ENCODE assay signal across 7 cellular contexts in genomic region chr11:34359548-34359891, GRCh38. TPM values are rescaled to one million over a fixed set of nuclear protein-coding genes. Genes with fewer than 3 reads are reported as not detected.
A peak's percentile ranks its signal among the peaks of the same experiment; 100 is the strongest.
DNase-seq lines count a peak whose midpoint lies in the region; ATAC-seq and TF ChIP-seq lines count a peak whose summit lies in the region.

No MANE protein-coding gene starts in this region.

- TF ChIP-seq POLR2A in sigmoid colon (IDR thresholded peaks at IDR 0.05): no peak

- H3K79me2 ChIP-seq in GM23248 (ENCODE audit: insufficient read depth) (peaks cover 26% of the 10 kb centered on the region), OCI-LY1 (ENCODE audit: insufficient read depth, low read length) (no peaks in the 10 kb centered on the region)

- intact Hi-C loops in sigmoid colon (cut with DNase I): loop anchor here (1.0 to 5.0 kb wide), 7 partner anchors 80 to 363 kb away; partner anchors contain the start of gene NAT10

- no peaks in the 10 kb centered on the region for H3K9me2 ChIP-seq in GM23248 (ENCODE audit: insufficient read depth)
- no peaks in the 10 kb centered on the region for H3K9me2 ChIP-seq in OCI-LY1 (ENCODE audit: low read depth, low read length)

- H3K27ac ChIP-seq in GM23248: no peak overlapping the region
- H3K27ac ChIP-seq in OCI-LY1 (ENCODE audit: low read depth, low read length, poor library complexity, severe bottlenecking): no peak overlapping the region
- peak overlapping the region in 3 of 4 donors; percentile 74 to 88 (median 84) for H3K27ac ChIP-seq in sigmoid colon

- H4K20me1 ChIP-seq in GM23248 (ENCODE audit: insufficient read depth) (no peaks in the 10 kb centered on the region), OCI-LY1 (ENCODE audit: insufficient read depth, low read length) (no peaks in the 10 kb centered on the region)

- H2AFZ ChIP-seq in GM23248 (peak overlapping the region; percentile 59), OCI-LY1 (ENCODE audit: low read length) (no peak overlapping the region)

- H3K4me2 ChIP-seq in GM23248 (ENCODE audit: unreplicated experiment) (peak overlapping the region; percentile 85), OCI-LY1 (ENCODE audit: low read length) (no peak overlapping the region)

- in situ Hi-C loops in GM23248 (cut with MboI): loop anchor here (5.0 kb wide), 1 partner anchor 182 kb away; no protein-coding TSS in a partner anchor

- TF ChIP-seq EP300 in sigmoid colon (IDR thresholded peaks at IDR 0.05): no peak

- WGBS in GM23248 (ENCODE audit: low coverage in 1 of 2, low lambda C conversion rate in 2 of 2, missing lambda C conversion rate in 2 of 2), 2 experiments: 2 to 7% methylated on average over 4 of the region's 4 CpGs
- 2% methylated on average over 4 of the region's 4 CpGs for WGBS in sigmoid colon, 2 donors

- H3K27me3 ChIP-seq in GM23248 (replicated peaks; ENCODE audit: insufficient read depth) (no peaks in the 10 kb centered on the region), OCI-LY1 (ENCODE audit: insufficient read depth, low read length) (0 out of 2 replicates have a peak, but pooled peaks cover 4% of the 10 kb centered on the region), sigmoid colon (no peaks in the 10 kb centered on the region)

- H3K9me3 ChIP-seq in GM23248 (ENCODE audit: low read depth) (no peaks in the 10 kb centered on the region), OCI-LY1 (ENCODE audit: low read length) (no peaks in the 10 kb centered on the region), sigmoid colon (no peaks in the 10 kb centered on the region)

- DNase-seq in GM23248 (no peak), epithelial cell of proximal tubule (ENCODE audit: low read depth) (no peak), sigmoid colon (no peak), HPDE6-E6E7 (ENCODE audit: extremely low spot score) (no peak)

- H3K4me3 ChIP-seq in GM23248: peak overlapping the region; percentile 73
- H3K4me3 ChIP-seq in OCI-LY1 (ENCODE audit: low read depth, low read length, poor library complexity, severe bottlenecking): no peak overlapping the region
- peak overlapping the region; percentile 66 for H3K4me3 ChIP-seq in epithelial cell of proximal tubule (ENCODE audit: low read depth, low read length)
- peak overlapping the region in 2 of 4 donors; percentile 56 to 64 for H3K4me3 ChIP-seq in sigmoid colon

- H3K9ac ChIP-seq in GM23248 (peak overlapping the region; percentile 1; the same call in 1 of the 2 replicates), OCI-LY1 (ENCODE audit: low read length) (no peak overlapping the region)

- H3K36me3 ChIP-seq in GM23248 (ENCODE audit: low read depth) (no peaks in the 10 kb centered on the region), OCI-LY1 (ENCODE audit: insufficient read depth, low read length) (no peaks in the 10 kb centered on the region), sigmoid colon (no peaks in the 10 kb centered on the region)

- TF ChIP-seq CTCF in OCI-LY1 (IDR thresholded peaks at IDR 0.05; ENCODE audit: low read length): peak; percentile 30; the same call in 1 of the 2 replicates
- peak; percentile 24 for TF ChIP-seq CTCF in epithelial cell of proximal tubule (conservative IDR thresholded peaks at IDR 0.05; ENCODE audit: low read depth, low read length)
- TF ChIP-seq CTCF in sigmoid colon (IDR thresholded peaks at IDR 0.05): peak in 2 of 4 experiments; percentile 3 to 41

- H3F3A ChIP-seq in GM23248 (ENCODE audit: insufficient read depth) (no peaks in the 10 kb centered on the region), OCI-LY1 (ENCODE audit: insufficient read depth, low read length) (no peaks in the 10 kb centered on the region)

- H3K4me1 ChIP-seq in GM23248 (ENCODE audit: insufficient read depth) (peaks cover 16% of the 10 kb centered on the region), OCI-LY1 (ENCODE audit: insufficient read depth, low read length, severe bottlenecking) (peaks cover 16% of the 10 kb centered on the region), sigmoid colon (peaks cover 0 to 33% (median 27%) of the 10 kb centered on the region in 4 donors)

- ATAC-seq in GM19351 (IDR thresholded peaks at IDR 0.05; ENCODE audit: unreplicated experiment): no peak
- ATAC-seq in HG02571 (IDR thresholded peaks at IDR 0.05; ENCODE audit: unreplicated experiment): no peak

RNA-seq across cellular contexts. Expression of gene ABTB2, which starts 1.7 kb away (rescaled TPM):
- total RNA-seq in GM23248 (2014; rRNA removed; shearing (Covaris generic)): 9.9 and 12.4 TPM in 2 replicates
- polyA plus RNA-seq in GM23248 (2016; fragmentation: Nextera tagmentation; extraction: Ambion mirVana) (8.4 and 8.7 TPM in 2 replicates), sigmoid colon (10 to 100 TPM in 1 of 3 donors, 1 to 10 TPM in 2; 5.4 to 12.9 (median 8.2) TPM)
- total RNA-seq in epithelial cell of proximal tubule (14.1 and 17.6 TPM in 2 replicates), sigmoid colon (1 to 10 TPM; 1.3 to 2.5 (median 2.1) TPM)

Comparison
In these comparisons a context has a peak if more than half of its experiments do, and no peak if none do; other contexts are left out.
1. H3K27ac ChIP-seq: peak in sigmoid colon (3 of 4); none in GM23248 (single experiment) and OCI-LY1 (single experiment).